In the genomic region with DNA sequence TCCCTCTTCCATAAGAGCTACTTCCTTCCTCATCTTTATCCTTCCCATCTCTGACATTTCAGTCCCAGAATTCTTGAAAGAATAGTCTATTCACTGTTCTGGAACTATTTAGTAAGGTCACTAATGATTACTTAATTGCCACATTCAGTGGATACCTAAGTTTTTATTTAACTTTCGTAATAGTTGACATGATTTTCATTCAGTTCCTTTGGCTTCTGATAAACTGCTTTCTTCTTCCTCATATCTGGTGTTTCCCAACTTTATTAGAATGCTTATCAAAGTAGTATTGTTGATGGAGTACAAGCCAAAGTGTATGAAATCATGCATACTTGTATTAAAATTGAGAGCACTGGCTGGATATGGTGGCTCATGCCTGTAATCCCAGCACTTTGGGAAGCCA, we compare ENCODE assay signal across 10 cellular contexts. TPM values are rescaled to one million over a fixed set of nuclear protein-coding genes. Genes with fewer than 3 reads are reported as not detected.
DNase-seq lines count a peak whose midpoint lies in the region; ATAC-seq and TF ChIP-seq lines count a peak whose summit lies in the region.
"Had no signal": no experiment of that assay in that cellular context is flagged by ENCODE, and none has a peak within 500 bp of the region (broad histone marks: within the 10 kb centered on the region; RNA-seq: fewer than 3 reads in every experiment).

No MANE protein-coding gene starts in this region.

- no peak overlapping the region for H3K4me3 Mint-ChIP-seq in activated T-cell treated with anti-CD3 and anti-CD28 coated beads, Interleukin-2, amount 50 U/mL, for 24 hours
- peak overlapping the region; percentile 51 to 98 (median 53) for H3K4me3 Mint-ChIP-seq in T-cell
- peak overlapping the region; percentile 0 for H3K4me3 Mint-ChIP-seq in stimulated activated memory B cell treated with anti-CD40 and anti-IgM and Interleukin-4, amounts not matched to agents 10 μg/mL and 1 μg/mL and 100 μg/mL, for 72 hours

- no peaks in the 10 kb centered on the region for H3K9me3 Mint-ChIP-seq in activated T-cell treated with anti-CD3 and anti-CD28 coated beads, Interleukin-2, amount 50 U/mL, for 24 hours
- H3K9me3 Mint-ChIP-seq in T-cell = no peaks in the 10 kb centered on the region
- no peaks in the 10 kb centered on the region for H3K9me3 Mint-ChIP-seq in stimulated activated memory B cell treated with anti-CD40 and anti-IgM and Interleukin-4, amounts not matched to agents 10 μg/mL and 1 μg/mL and 100 μg/mL, for 72 hours

- H3K36me3 Mint-ChIP-seq in activated T-cell treated with anti-CD3 and anti-CD28 coated beads, Interleukin-2, amount 50 U/mL, for 24 hours (ENCODE audit: low read depth) = peaks cover 74% of the 10 kb centered on the region
- H3K36me3 Mint-ChIP-seq in T-cell = peaks cover 11% of the 10 kb centered on the region
- peaks cover 27% of the 10 kb centered on the region for H3K36me3 Mint-ChIP-seq in stimulated activated memory B cell treated with anti-CD40 and anti-IgM and Interleukin-4, amounts not matched to agents 10 μg/mL and 1 μg/mL and 100 μg/mL, for 72 hours

- ATAC-seq in T-cell (replicated peaks in 1 of 4) = no peak
- no peak for ATAC-seq in stimulated activated memory B cell treated with anti-CD40 and anti-IgM and Interleukin-4, amounts not matched to agents 10 μg/mL and 1 μg/mL and 100 μg/mL, for 72 hours

- no peak for DNase-seq in activated T-cell treated with anti-CD3 and anti-CD28 coated beads, Interleukin-2, amount 50 U/mL, for 24 hours
- DNase-seq in activated T-cell treated with anti-CD3 and anti-CD28 coated beads for 4 hours = no peak
- no peak for DNase-seq in T-cell
- DNase-seq in fibroblast of the aortic adventitia (ENCODE audit: low read depth) = peak; percentile 63
- DNase-seq in DMS79 treated with DMSO at 0.1 percent for 48 hours (lab: John Stamatoyannopoulos, UW) = no peak
- DNase-seq in RKO (ENCODE audit: low spot score) = no peak
- no peak for DNase-seq in MV-4-11 (lab: John Stamatoyannopoulos, UW)
- DNase-seq: ACHN had no signal

- no peaks in the 10 kb centered on the region for H3K27me3 Mint-ChIP-seq in activated T-cell treated with anti-CD3 and anti-CD28 coated beads, Interleukin-2, amount 50 U/mL, for 24 hours
- H3K27me3 Mint-ChIP-seq in T-cell = no peaks in the 10 kb centered on the region
- no peaks in the 10 kb centered on the region for H3K27me3 Mint-ChIP-seq in stimulated activated memory B cell treated with anti-CD40 and anti-IgM and Interleukin-4, amounts not matched to agents 10 μg/mL and 1 μg/mL and 100 μg/mL, for 72 hours

- CTCF ChIA-PET in T-cell (lab: Charles Lee) = interaction anchor here (0.6 to 1.3 kb wide), 9 partner anchors 9 to 283 kb away, joined by 3 to 7 read pairs (median 4); no protein-coding TSS in a partner anchor

- POLR2A ChIA-PET in T-cell (lab: Charles Lee) = interaction anchor here (0.6 to 0.7 kb wide), 6 partner anchors 9 to 55 kb away, joined by 3 to 11 read pairs (median 4); no protein-coding TSS in a partner anchor

- peak overlapping the region; percentile 83 for H3K27ac Mint-ChIP-seq in activated T-cell treated with anti-CD3 and anti-CD28 coated beads, Interleukin-2, amount 50 U/mL, for 24 hours
- H3K27ac Mint-ChIP-seq in T-cell = peak overlapping the region; percentile 84 to 98
- H3K27ac Mint-ChIP-seq in stimulated activated memory B cell treated with anti-CD40 and anti-IgM and Interleukin-4, amounts not matched to agents 10 μg/mL and 1 μg/mL and 100 μg/mL, for 72 hours = peak overlapping the region; percentile 43

- TF ChIP-seq CTCF in fibroblast of the aortic adventitia (IDR thresholded peaks at IDR 0.05; ENCODE audit: insufficient read depth, low read length) = no peak

- no peak overlapping the region for H3K4me3 ChIP-seq in fibroblast of the aortic adventitia (ENCODE audit: low read depth, low read length)
- H3K4me3 ChIP-seq: thoracic aorta had no signal

- peaks cover 79% of the 10 kb centered on the region for H3K4me1 Mint-ChIP-seq in activated T-cell treated with anti-CD3 and anti-CD28 coated beads, Interleukin-2, amount 50 U/mL, for 24 hours (ENCODE audit: low read depth)
- H3K4me1 Mint-ChIP-seq in T-cell = peaks cover 79 to 83% (median 82%) of the 10 kb centered on the region in 3 donors
- H3K4me1 Mint-ChIP-seq in stimulated activated memory B cell treated with anti-CD40 and anti-IgM and Interleukin-4, amounts not matched to agents 10 μg/mL and 1 μg/mL and 100 μg/mL, for 72 hours = peaks cover 69% of the 10 kb centered on the region

RNA-seq across cellular contexts. Expression of gene UBE2D2, which starts 10.8 kb away (rescaled TPM):
- 100 to 1,000 TPM; 138 to 176 (median 152) TPM for total RNA-seq in T-cell
- 71.8 and 137 TPM in 2 replicates for total RNA-seq in fibroblast of the aortic adventitia (ENCODE audit: low replicate concordance)
